Comparison of ENCODE assay signal across 8 cellular contexts in genomic region chr11:925496-926301, GRCh38. TPM values are rescaled to one million over a fixed set of nuclear protein-coding genes. Genes with fewer than 3 reads are reported as not detected.
DNase-seq lines count a peak whose midpoint lies in the region; ATAC-seq and TF ChIP-seq lines count a peak whose summit lies in the region.

Gene AP2A2, plus strand, starts transcription at chr11:925870. Its CDS starts 152 bp downstream, at chr11:926022.

- ATAC-seq in psoas muscle, result peak; percentile 93 to 96 (median 94)

- H3K36me3 ChIP-seq in HEK293 (ENCODE audit: control insufficient read depth in 2 of 2, insufficient read depth in 1 of 2, low read length in 2 of 2) (peaks cover 3 to 21% of the 10 kb centered on the region in 2 experiments; a peak in 2 of 3 replicates), left ventricle myocardium inferior (no peaks in the 10 kb centered on the region), psoas muscle (ENCODE audit: insufficient read depth in 1 of 2, low read depth in 1 of 2) (peaks cover 0 to 9% of the 10 kb centered on the region in 2 donors)

- WGBS in psoas muscle, 3 donors, result 5 to 8% (median 5%) methylated on average over 60 to 124 of the region's 124 CpGs

- H3K4me3 ChIP-seq in GM08714 (ENCODE audit: low read length), result peak within 1 kb of the TSS; percentile 81
- peak within 1 kb of the TSS; percentile 86 for H3K4me3 ChIP-seq in HEK293 (ENCODE audit: low read depth, low read length)
- peak within 1 kb of the TSS; percentile 86 for H3K4me3 ChIP-seq in left ventricle myocardium inferior
- peak within 1 kb of the TSS; percentile 80 for H3K4me3 ChIP-seq in psoas muscle

- H3K27ac Mint-ChIP-seq in T-helper 1 cell treated with Interleukin-12 subunit alpha and Interleukin-12 subunit beta and Interleukin-4 antibody, amounts not matched to agents 30 μg/mL and 1 μg/mL, for 36 hours, result peak within 1 kb of the TSS; percentile 75

- H3K4me1 Mint-ChIP-seq in T-helper 1 cell treated with Interleukin-12 subunit alpha and Interleukin-12 subunit beta and Interleukin-4 antibody, amounts not matched to agents 30 μg/mL and 1 μg/mL, for 36 hours (ENCODE audit: low read depth), result peaks cover 24% of the 10 kb centered on the region

- no peaks in the 10 kb centered on the region for H3K9me3 Mint-ChIP-seq in T-helper 1 cell treated with Interleukin-12 subunit alpha and Interleukin-12 subunit beta and Interleukin-4 antibody, amounts not matched to agents 30 μg/mL and 1 μg/mL, for 36 hours

- TF ChIP-seq CTCF in HEK293 (tag by site-specific recombination; IDR thresholded peaks at IDR 0.05) (no peak), left ventricle myocardium inferior (IDR thresholded peaks at IDR 0.05; ENCODE audit: borderline replicate concordance) (peak; percentile 84), psoas muscle (IDR thresholded peaks at IDR 0.05) (peak; percentile 83)

- H3K36me3 Mint-ChIP-seq in T-helper 1 cell treated with Interleukin-12 subunit alpha and Interleukin-12 subunit beta and Interleukin-4 antibody, amounts not matched to agents 30 μg/mL and 1 μg/mL, for 36 hours (ENCODE audit: low read depth), result peaks cover 2% of the 10 kb centered on the region

- no peaks in the 10 kb centered on the region for H3K9me3 ChIP-seq in HEK293 (ENCODE audit: control insufficient read depth, insufficient read depth, low read depth, low read length)
- H3K9me3 ChIP-seq in left ventricle myocardium inferior (replicated peaks), result no peaks in the 10 kb centered on the region
- no peaks in the 10 kb centered on the region for H3K9me3 ChIP-seq in psoas muscle

- no peaks in the 10 kb centered on the region for H3K27me3 Mint-ChIP-seq in T-helper 1 cell treated with Interleukin-12 subunit alpha and Interleukin-12 subunit beta and Interleukin-4 antibody, amounts not matched to agents 30 μg/mL and 1 μg/mL, for 36 hours (ENCODE audit: low read depth)

- DNase-seq in MV-4-11 (lab: John Stamatoyannopoulos, UW), result peak; percentile 81
- peak; percentile 80 for DNase-seq in amniotic epithelial cell (ENCODE audit: low read depth)
- peak; percentile 93 for DNase-seq in left ventricle myocardium inferior
- peak; percentile 95 for DNase-seq in psoas muscle
- peak; percentile 85 for DNase-seq in ureter (ENCODE audit: low spot score)

- intact Hi-C loops in left ventricle myocardium inferior (cut with micrococcal nuclease) (no loop called here), psoas muscle (cut with DNase I) (loop anchor here (5.0 kb wide), 3 partner anchors 52 to 127 kb away; no protein-coding TSS in a partner anchor)

- CTCF ChIA-PET in HEK293 (lab: Yijun Ruan, JAX), result interaction anchor here (1.0 to 1.2 kb wide), 4 partner anchors 10 to 119 kb away, joined by 3 read pairs; no protein-coding TSS in a partner anchor

- peak within 1 kb of the TSS; percentile 81 for H3K4me3 Mint-ChIP-seq in T-helper 1 cell treated with Interleukin-12 subunit alpha and Interleukin-12 subunit beta and Interleukin-4 antibody, amounts not matched to agents 30 μg/mL and 1 μg/mL, for 36 hours

- H3K4me1 ChIP-seq in HEK293 (ENCODE audit: control insufficient read depth, insufficient read depth, low read length) (no peaks in the 10 kb centered on the region), left ventricle myocardium inferior (peaks cover 61% of the 10 kb centered on the region), psoas muscle (peaks cover 23% of the 10 kb centered on the region)

- H3K27me3 ChIP-seq in left ventricle myocardium inferior (ENCODE audit: low read depth) (no peaks in the 10 kb centered on the region), psoas muscle (ENCODE audit: insufficient read depth in 3 of 3, low read length in 2 of 3) (no peaks in the 10 kb centered on the region)

- H3K27ac ChIP-seq in HEK293 (ENCODE audit: extremely low read depth, low read depth, low read length), result peak within 1 kb of the TSS; percentile 75
- peak within 1 kb of the TSS; percentile 92 for H3K27ac ChIP-seq in left ventricle myocardium inferior (replicated peaks)
- peak within 1 kb of the TSS; percentile 86 for H3K27ac ChIP-seq in psoas muscle

- POLR2A ChIA-PET in HEK293 (lab: Yijun Ruan, JAX), result interaction anchor here (1.0 to 1.8 kb wide), 2 partner anchors 16 to 83 kb away, joined by 3 to 6 read pairs; partner anchors contain the start of genes CHID1 and TSPAN4

TF ChIP-seq in HEK293, 187 proteins besides CTCF, POLR2A, EP300 and RAD21 (continues in another document):
- TF ChIP-seq ZNF184 (tag by site-specific recombination; IDR thresholded peaks at IDR 0.05) (no peak), ZNF335 (tag by site-specific recombination; conservative IDR thresholded peaks at IDR 0.05) (no peak), ZFHX2 (tag by site-specific recombination; conservative IDR thresholded peaks at IDR 0.05) (peak; percentile 26; the same call in 1 of the 2 replicates), MYNN (tag by site-specific recombination; IDR thresholded peaks at IDR 0.05; ENCODE audit: borderline replicate concordance) (no peak), ZNF223 (tag by site-specific recombination; IDR thresholded peaks at IDR 0.05) (no peak), ZNF585B (tag by site-specific recombination; IDR thresholded peaks at IDR 0.05) (no peak), ZNF837 (tag by site-specific recombination; IDR thresholded peaks at IDR 0.05) (no peak), SALL2 (tag by site-specific recombination; IDR thresholded peaks at IDR 0.05; ENCODE audit: borderline replicate concordance) (no peak), ELK4 (IDR thresholded peaks at IDR 0.05; ENCODE audit: borderline replicate concordance, low read depth, low read length) (no peak), ZNF341 (tag by site-specific recombination; IDR thresholded peaks at IDR 0.05; ENCODE audit: low read depth) (no peak), GLIS2 (tag by site-specific recombination; IDR thresholded peaks at IDR 0.05) (no peak), HOXD13 (CRISPR knock-in tag; IDR thresholded peaks at IDR 0.05; ENCODE audit: borderline replicate concordance) (no peak), ZNF561 (tag by site-specific recombination; IDR thresholded peaks at IDR 0.05; ENCODE audit: borderline replicate concordance) (no peak), ZNF175 (tag by site-specific recombination; IDR thresholded peaks at IDR 0.05) (no peak), ZNF629 (tag by site-specific recombination; IDR thresholded peaks at IDR 0.05) (no peak), ZNF677 (tag by site-specific recombination; IDR thresholded peaks at IDR 0.05) (peak; percentile 53; the same call in 1 of the 2 replicates), ZFP37 (tag by site-specific recombination; IDR thresholded peaks at IDR 0.05) (no peak)
- TF ChIP-seq, protein P1, sequence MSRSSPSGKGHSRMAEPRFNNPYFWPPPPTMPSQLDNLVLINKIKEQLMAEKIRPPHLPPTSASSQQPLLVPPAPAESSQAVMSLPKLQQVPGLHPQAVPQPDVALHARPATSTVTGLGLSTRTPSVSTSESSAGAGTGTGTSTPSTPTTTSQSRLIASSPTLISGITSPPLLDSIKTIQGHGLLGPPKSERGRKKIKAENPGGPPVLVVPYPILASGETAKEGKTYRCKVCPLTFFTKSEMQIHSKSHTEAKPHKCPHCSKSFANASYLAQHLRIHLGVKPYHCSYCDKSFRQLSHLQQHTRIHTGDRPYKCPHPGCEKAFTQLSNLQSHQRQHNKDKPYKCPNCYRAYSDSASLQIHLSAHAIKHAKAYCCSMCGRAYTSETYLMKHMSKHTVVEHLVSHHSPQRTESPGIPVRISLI (tag by site-specific recombination; IDR thresholded peaks at IDR 0.05), result no peak
- TF ChIP-seq, protein P2, sequence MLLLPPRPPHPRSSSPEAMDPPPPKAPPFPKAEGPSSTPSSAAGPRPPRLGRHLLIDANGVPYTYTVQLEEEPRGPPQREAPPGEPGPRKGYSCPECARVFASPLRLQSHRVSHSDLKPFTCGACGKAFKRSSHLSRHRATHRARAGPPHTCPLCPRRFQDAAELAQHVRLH (tag by site-specific recombination; IDR thresholded peaks at IDR 0.05), result no peak
- TF ChIP-seq, protein P3, sequence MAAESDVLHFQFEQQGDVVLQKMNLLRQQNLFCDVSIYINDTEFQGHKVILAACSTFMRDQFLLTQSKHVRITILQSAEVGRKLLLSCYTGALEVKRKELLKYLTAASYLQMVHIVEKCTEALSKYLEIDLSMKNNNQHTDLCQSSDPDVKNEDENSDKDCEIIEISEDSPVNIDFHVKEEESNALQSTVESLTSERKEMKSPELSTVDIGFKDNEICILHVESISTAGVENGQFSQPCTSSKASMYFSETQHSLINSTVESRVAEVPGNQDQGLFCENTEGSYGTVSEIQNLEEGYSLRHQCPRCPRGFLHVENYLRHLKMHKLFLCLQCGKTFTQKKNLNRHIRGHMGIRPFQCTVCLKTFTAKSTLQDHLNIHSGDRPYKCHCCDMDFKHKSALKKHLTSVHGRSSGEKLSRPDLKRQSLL (tag by site-specific recombination; IDR thresholded peaks at IDR 0.05), result no peak
- TF ChIP-seq, protein P4, sequence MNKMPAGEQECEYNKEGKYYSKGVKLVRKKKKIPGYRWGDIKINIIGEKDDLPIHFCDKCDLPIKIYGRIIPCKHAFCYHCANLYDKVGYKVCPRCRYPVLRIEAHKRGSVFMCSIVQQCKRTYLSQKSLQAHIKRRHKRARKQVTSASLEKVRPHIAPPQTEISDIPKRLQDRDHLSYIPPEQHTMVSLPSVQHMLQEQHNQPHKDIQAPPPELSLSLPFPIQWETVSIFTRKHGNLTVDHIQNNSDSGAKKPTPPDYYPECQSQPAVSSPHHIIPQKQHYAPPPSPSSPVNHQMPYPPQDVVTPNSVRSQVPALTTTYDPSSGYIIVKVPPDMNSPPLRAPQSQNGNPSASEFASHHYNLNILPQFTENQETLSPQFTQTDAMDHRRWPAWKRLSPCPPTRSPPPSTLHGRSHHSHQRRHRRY (tag by site-specific recombination; IDR thresholded peaks at IDR 0.05), result no peak

RNA-seq across cellular contexts. Expression of gene AP2A2, which starts in this region (rescaled TPM):
- total RNA-seq in left ventricle myocardium inferior (41.4 TPM), psoas muscle (10 to 100 TPM; 26.5 to 31.4 (median 27.7) TPM), ureter (100 TPM)
- 10 to 100 TPM; 15.9 to 21.7 (median 19.8) TPM for polyA plus RNA-seq in psoas muscle

Comparison
In these comparisons a context has a peak if more than half of its experiments do, and no peak if none do; other contexts are left out.
1. Peak in every context shown above with its lines: DNase-seq, ATAC-seq, H3K4me3 ChIP-seq and H3K27ac ChIP-seq.